Comparison of ENCODE assay signal across 20 cellular contexts in genomic region chr2:234302664-234302991, GRCh38.
"Had no signal": no experiment of that assay in that cellular context is flagged by ENCODE, and none has a peak within 500 bp of the region (broad histone marks: within the 10 kb centered on the region; RNA-seq: fewer than 3 reads in every experiment).

No MANE protein-coding gene starts in this region.

- H3K27me3 Mint-ChIP-seq: activated CD4-positive, alpha-beta T cell treated with anti-CD3 and anti-CD28 coated beads for 36 hours had no signal

- H3K4me1 ChIP-seq: ascending aorta, psoas muscle had no signal

- ATAC-seq: activated CD4-positive, alpha-beta T cell treated with anti-CD3 and anti-CD28 coated beads for 36 hours; left ventricle myocardium superior; psoas muscle; right cardiac atrium; WTC11 had no signal

- H3K27ac Mint-ChIP-seq: activated CD4-positive, alpha-beta T cell treated with anti-CD3 and anti-CD28 coated beads for 36 hours; activated naive CD4-positive, alpha-beta T cell treated with anti-CD3 and anti-CD28 coated beads for 36 hours; activated T-helper 2 cell treated with anti-CD3 and anti-CD28 coated beads, Interferon-gamma antibody, Interleukin-2, Interleukin-4, amounts not matched to agents 10 μg/mL and 5 μg/mL and 100 μg/mL, durations not matched to agents 14 hours and 24 hours and 36 hours; WTC11 had no signal

- H3K36me3 Mint-ChIP-seq: WTC11 had no signal

- H3K27me3 ChIP-seq: ascending aorta, esophagus muscularis mucosa, ovary had no signal

- FAIRE-seq: bronchial epithelial cell, endothelial cell of umbilical vein had no signal

- H3K9me3 ChIP-seq: ascending aorta, esophagus muscularis mucosa, ovary, psoas muscle, thoracic aorta had no signal

- H3K4me3 Mint-ChIP-seq: activated CD4-positive, alpha-beta T cell treated with anti-CD3 and anti-CD28 coated beads for 36 hours; activated naive CD4-positive, alpha-beta T cell treated with anti-CD3 and anti-CD28 coated beads for 36 hours; immature natural killer cell; WTC11 had no signal

- H3K27ac ChIP-seq: ascending aorta, esophagus muscularis mucosa, ovary, psoas muscle, thoracic aorta had no signal

- H3K9me3 Mint-ChIP-seq: immature natural killer cell had no signal

- H3K36me3 ChIP-seq: ascending aorta, esophagus muscularis mucosa, ovary, thoracic aorta had no signal

- DNase-seq: activated CD4-positive, alpha-beta T cell treated with anti-CD3 and anti-CD28 coated beads for 36 hours; activated naive CD4-positive, alpha-beta T cell treated with anti-CD3 and anti-CD28 coated beads for 36 hours; activated T-cell treated with anti-CD3 and anti-CD28 coated beads for 4 hours; dermis blood vessel endothelial cell; effector memory CD4-positive, alpha-beta T cell; immature natural killer cell; left ventricle myocardium superior; ovary; psoas muscle; right cardiac atrium; stimulated activated CD4-positive, alpha-beta T cell treated with anti-CD3 and anti-CD28 coated beads, Interleukin-15, amount 100 ng/mL, for 24 hours; stimulated activated CD4-positive, alpha-beta T cell treated with anti-CD3 and anti-CD28 coated beads, Interleukin-2, amount 100 ng/mL, for 48 hours had no signal

- H3K4me3 ChIP-seq: ascending aorta, esophagus muscularis mucosa, ovary, psoas muscle, skin epidermis, thoracic aorta had no signal
